33 cellular contexts compared by ENCODE assay signal in genomic region chr5:81017320-81017719, GRCh38. TPM values are rescaled to one million over a fixed set of nuclear protein-coding genes. Genes with fewer than 3 reads are reported as not detected.
DNase-seq lines count a peak whose midpoint lies in the region; ATAC-seq and TF ChIP-seq lines count a peak whose summit lies in the region.
"Had no signal": no experiment of that assay in that cellular context is flagged by ENCODE, and none has a peak within 500 bp of the region (broad histone marks: within the 10 kb centered on the region; RNA-seq: fewer than 3 reads in every experiment).

No MANE protein-coding gene starts in this region.

- no peak overlapping the region for H3K4me3 Mint-ChIP-seq in activated CD4-positive, alpha-beta T cell treated with anti-CD3 and anti-CD28 coated beads, Interleukin-2, amount 10 ng/mL, durations not matched to agents 7 days and 5 days
- no peak overlapping the region for H3K4me3 Mint-ChIP-seq in CD4-positive, alpha-beta T cell
- no peak overlapping the region for H3K4me3 Mint-ChIP-seq in activated CD8-positive, alpha-beta T cell treated with anti-CD3 and anti-CD28 coated beads, Interleukin-2, amount 10 ng/mL, durations not matched to agents 7 days and 5 days
- peak overlapping the region in 6 of 10 donors; percentile 16 to 58 (median 35) for H3K4me3 Mint-ChIP-seq in naive thymus-derived CD8-positive, alpha-beta T cell
- H3K4me3 Mint-ChIP-seq in CD14-positive monocyte = no peak overlapping the region
- H3K4me3 Mint-ChIP-seq: activated naive CD8-positive, alpha-beta T cell treated with anti-CD3 and anti-CD28 coated beads, Interleukin-2, amount 10 ng/mL, durations not matched to agents 7 days and 5 days; IgD-negative memory B cell; natural killer cell treated with Interleukin-12 subunit alpha and Interleukin-12 subunit beta and Interleukin-15 and Interleukin-18, amount 100 ng/mL, for 72 hours; stimulated activated naive B cell treated with anti-CD40 and anti-IgM and Interleukin-4, amounts not matched to agents 10 μg/mL and 1 μg/mL and 100 μg/mL, for 72 hours had no signal

- H3K27ac ChIP-seq in CD4-positive, alpha-beta T cell (ENCODE audit: low read depth, low read length) = no peak overlapping the region
- H3K27ac ChIP-seq: A549, epithelial cell of prostate, Peyer's patch, psoas muscle, testis, VCaP had no signal

- POLR2A ChIA-PET in activated CD4-positive, alpha-beta T cell treated with anti-CD3 and anti-CD28 coated beads, Interleukin-2, amount 10 ng/mL, durations not matched to agents 7 days and 5 days (lab: Charles Lee) = no interaction called here
- POLR2A ChIA-PET in CD4-positive, alpha-beta T cell (lab: Charles Lee) = interaction anchor here (2.1 kb wide), 1 partner anchor 10 kb away, joined by 14 read pairs; no protein-coding TSS in a partner anchor
- POLR2A ChIA-PET in activated CD8-positive, alpha-beta T cell treated with anti-CD3 and anti-CD28 coated beads, Interleukin-2, amount 10 ng/mL, durations not matched to agents 7 days and 5 days (lab: Charles Lee) = interaction anchor here (1.0 to 1.3 kb wide), 3 partner anchors 9 to 1033 kb away, joined by 3 to 5 read pairs (median 4); no protein-coding TSS in a partner anchor
- POLR2A ChIA-PET in naive thymus-derived CD8-positive, alpha-beta T cell (lab: Charles Lee) = interaction anchor here (3.1 kb wide), 1 partner anchor 10 kb away, joined by 11 read pairs; no protein-coding TSS in a partner anchor

- CTCF ChIA-PET in activated CD4-positive, alpha-beta T cell treated with anti-CD3 and anti-CD28 coated beads, Interleukin-2, amount 10 ng/mL, durations not matched to agents 7 days and 5 days (lab: Charles Lee) = interaction anchor here (0.6 to 1.2 kb wide), 4 partner anchors 9 to 134 kb away, joined by 3 read pairs; no protein-coding TSS in a partner anchor
- CTCF ChIA-PET in CD4-positive, alpha-beta T cell (lab: Charles Lee) = interaction anchor here (0.6 to 0.8 kb wide), 2 partner anchors 10 to 14 kb away, joined by 3 read pairs; no protein-coding TSS in a partner anchor
- CTCF ChIA-PET in activated CD8-positive, alpha-beta T cell treated with anti-CD3 and anti-CD28 coated beads, Interleukin-2, amount 10 ng/mL, durations not matched to agents 7 days and 5 days (lab: Charles Lee) = interaction anchor here (1.8 to 2.2 kb wide), 2 partner anchors 10 to 91 kb away, joined by 8 read pairs; no protein-coding TSS in a partner anchor

- H3K9me3 Mint-ChIP-seq in activated CD4-positive, alpha-beta T cell treated with anti-CD3 and anti-CD28 coated beads, Interleukin-2, amount 10 ng/mL, durations not matched to agents 7 days and 5 days = peaks cover 5% of the 10 kb centered on the region
- H3K9me3 Mint-ChIP-seq in CD4-positive, alpha-beta T cell = no peaks in the 10 kb centered on the region
- H3K9me3 Mint-ChIP-seq in activated CD8-positive, alpha-beta T cell treated with anti-CD3 and anti-CD28 coated beads, Interleukin-2, amount 10 ng/mL, durations not matched to agents 7 days and 5 days (ENCODE audit: insufficient read depth) = no peaks in the 10 kb centered on the region
- peaks cover 0 to 9% (median 0%) of the 10 kb centered on the region in 9 donors for H3K9me3 Mint-ChIP-seq in naive thymus-derived CD8-positive, alpha-beta T cell
- peaks cover 0 to 3% (median 2%) of the 10 kb centered on the region in 7 donors for H3K9me3 Mint-ChIP-seq in CD14-positive monocyte
- H3K9me3 Mint-ChIP-seq: CD8-positive, alpha-beta memory T cell; natural killer cell treated with Interleukin-12 subunit alpha and Interleukin-12 subunit beta and Interleukin-15 and Interleukin-18, amount 100 ng/mL, for 72 hours had no signal

- H3K4me1 Mint-ChIP-seq in activated CD4-positive, alpha-beta T cell treated with anti-CD3 and anti-CD28 coated beads, Interleukin-2, amount 10 ng/mL, durations not matched to agents 7 days and 5 days = peaks cover 49% of the 10 kb centered on the region
- H3K4me1 Mint-ChIP-seq in CD4-positive, alpha-beta T cell (ENCODE audit: low read depth) = peaks cover 90% of the 10 kb centered on the region
- peaks cover 39% of the 10 kb centered on the region for H3K4me1 Mint-ChIP-seq in activated CD8-positive, alpha-beta T cell treated with anti-CD3 and anti-CD28 coated beads, Interleukin-2, amount 10 ng/mL, durations not matched to agents 7 days and 5 days (ENCODE audit: low read depth)
- H3K4me1 Mint-ChIP-seq in naive thymus-derived CD8-positive, alpha-beta T cell = peaks cover 52 to 88% (median 76%) of the 10 kb centered on the region in 4 donors
- H3K4me1 Mint-ChIP-seq in CD14-positive monocyte = no peaks in the 10 kb centered on the region
- H3K4me1 Mint-ChIP-seq: IgD-negative memory B cell; stimulated activated naive B cell treated with anti-CD40 and anti-IgM and Interleukin-4, amounts not matched to agents 10 μg/mL and 1 μg/mL and 100 μg/mL, for 72 hours had no signal

- ATAC-seq in CD4-positive, alpha-beta T cell (ENCODE audit: poor library complexity) = no peak
- ATAC-seq in activated CD8-positive, alpha-beta T cell treated with anti-CD3 and anti-CD28 coated beads, Interleukin-2, amount 10 ng/mL, durations not matched to agents 7 days and 5 days = no peak
- no peak for ATAC-seq in naive thymus-derived CD8-positive, alpha-beta T cell
- ATAC-seq in HG03565 (IDR thresholded peaks at IDR 0.05; ENCODE audit: unreplicated experiment) = no peak
- ATAC-seq: A549; left cardiac atrium; natural killer cell treated with Interleukin-12 subunit alpha and Interleukin-12 subunit beta and Interleukin-15 and Interleukin-18, amount 100 ng/mL, for 72 hours; psoas muscle; sciatic nerve; stimulated activated naive B cell treated with anti-CD40 and anti-IgM and Interleukin-4, amounts not matched to agents 10 μg/mL and 1 μg/mL and 100 μg/mL, for 72 hours had no signal

- no peaks in the 10 kb centered on the region for H3K27me3 Mint-ChIP-seq in activated CD4-positive, alpha-beta T cell treated with anti-CD3 and anti-CD28 coated beads, Interleukin-2, amount 10 ng/mL, durations not matched to agents 7 days and 5 days
- no peaks in the 10 kb centered on the region for H3K27me3 Mint-ChIP-seq in CD4-positive, alpha-beta T cell
- no peaks in the 10 kb centered on the region for H3K27me3 Mint-ChIP-seq in activated CD8-positive, alpha-beta T cell treated with anti-CD3 and anti-CD28 coated beads, Interleukin-2, amount 10 ng/mL, durations not matched to agents 7 days and 5 days (ENCODE audit: low read depth)
- H3K27me3 Mint-ChIP-seq in naive thymus-derived CD8-positive, alpha-beta T cell = no peaks in the 10 kb centered on the region
- H3K27me3 Mint-ChIP-seq in CD14-positive monocyte (ENCODE audit: low read depth in 3 of 3) = peaks cover 4 to 6% (median 4%) of the 10 kb centered on the region in 3 donors
- H3K27me3 Mint-ChIP-seq: activated naive CD8-positive, alpha-beta T cell treated with anti-CD3 and anti-CD28 coated beads, Interleukin-2, amount 10 ng/mL, durations not matched to agents 7 days and 5 days had no signal

- H3K36me3 Mint-ChIP-seq in activated CD4-positive, alpha-beta T cell treated with anti-CD3 and anti-CD28 coated beads, Interleukin-2, amount 10 ng/mL, durations not matched to agents 7 days and 5 days (ENCODE audit: low read depth) = peaks cover 6% of the 10 kb centered on the region
- H3K36me3 Mint-ChIP-seq in CD4-positive, alpha-beta T cell (ENCODE audit: low read depth) = peaks cover 5% of the 10 kb centered on the region
- peaks cover 4% of the 10 kb centered on the region for H3K36me3 Mint-ChIP-seq in activated CD8-positive, alpha-beta T cell treated with anti-CD3 and anti-CD28 coated beads, Interleukin-2, amount 10 ng/mL, durations not matched to agents 7 days and 5 days (ENCODE audit: low read depth)
- peaks cover 0 to 3% (median 0%) of the 10 kb centered on the region in 3 donors for H3K36me3 Mint-ChIP-seq in naive thymus-derived CD8-positive, alpha-beta T cell
- no peaks in the 10 kb centered on the region for H3K36me3 Mint-ChIP-seq in CD14-positive monocyte
- H3K36me3 Mint-ChIP-seq: IgD-negative memory B cell; natural killer cell treated with Interleukin-12 subunit alpha and Interleukin-12 subunit beta and Interleukin-15 and Interleukin-18, amount 100 ng/mL, for 72 hours; stimulated activated naive B cell treated with anti-CD40 and anti-IgM and Interleukin-4, amounts not matched to agents 10 μg/mL and 1 μg/mL and 100 μg/mL, for 72 hours had no signal

- intact Hi-C loops in CD4-positive, alpha-beta T cell (cut with DNase I, micrococcal nuclease) = no loop called here
- intact Hi-C loops in CD14-positive monocyte (cut with micrococcal nuclease) = no loop called here

- no peak for DNase-seq in activated CD4-positive, alpha-beta T cell treated with anti-CD3 and anti-CD28 coated beads, Interleukin-2, amount 10 ng/mL, durations not matched to agents 7 days and 5 days
- DNase-seq in activated CD4-positive, alpha-beta T cell treated with anti-CD3 and anti-CD28 coated beads, Interleukin-2, amount 50 U/mL, for 48 hours = no peak
- no peak for DNase-seq in CD4-positive, alpha-beta T cell
- no peak for DNase-seq in activated CD8-positive, alpha-beta T cell treated with anti-CD3 and anti-CD28 coated beads, Interleukin-2, amount 10 ng/mL, durations not matched to agents 7 days and 5 days
- no peak for DNase-seq in naive thymus-derived CD8-positive, alpha-beta T cell
- DNase-seq in CD14-positive monocyte (ENCODE audit: low spot score) (no peak), COLO668 (lab: John Stamatoyannopoulos, UW; ENCODE audit: unreplicated experiment) (no peak)
- DNase-seq: activated naive CD8-positive, alpha-beta T cell treated with anti-CD3 and anti-CD28 coated beads, Interleukin-2, amount 10 ng/mL, durations not matched to agents 7 days and 5 days; AML-193; CD8-positive, alpha-beta memory T cell; central memory CD4-positive, alpha-beta T cell; cortex of kidney; DMS 273 treated with DMSO at 0.1 percent for 48 hours; effector memory CD4-positive, alpha-beta T cell; hypothalamus; left cardiac atrium; NCI-H1694 treated with DMSO at 0.1 percent for 48 hours; NCI-H446; NCI-H774; Peyer's patch; psoas muscle; SHP77; stimulated activated CD4-positive, alpha-beta T cell treated with anti-CD3 and anti-CD28 coated beads, Interleukin-12 subunit alpha, Interleukin-12 subunit beta, amount 100 ng/mL, for 4 hours; stimulated activated naive B cell treated with anti-CD40 and anti-IgM and Interleukin-4, amounts not matched to agents 10 μg/mL and 1 μg/mL and 100 μg/mL, for 72 hours; T1000; testis had no signal

- H3K9me3 ChIP-seq in CD4-positive, alpha-beta T cell (ENCODE audit: control insufficient read depth, low read length) = no peaks in the 10 kb centered on the region
- H3K9me3 ChIP-seq: A549, Peyer's patch, psoas muscle, testis had no signal

- H3K27ac Mint-ChIP-seq in activated CD4-positive, alpha-beta T cell treated with anti-CD3 and anti-CD28 coated beads, Interleukin-2, amount 10 ng/mL, durations not matched to agents 7 days and 5 days = peak overlapping the region; percentile 4
- peak overlapping the region; percentile 85 for H3K27ac Mint-ChIP-seq in CD4-positive, alpha-beta T cell
- H3K27ac Mint-ChIP-seq in activated CD8-positive, alpha-beta T cell treated with anti-CD3 and anti-CD28 coated beads, Interleukin-2, amount 10 ng/mL, durations not matched to agents 7 days and 5 days = peak overlapping the region; percentile 14
- H3K27ac Mint-ChIP-seq in naive thymus-derived CD8-positive, alpha-beta T cell = peak overlapping the region; percentile 11 to 97 (median 44)
- H3K27ac Mint-ChIP-seq in CD14-positive monocyte = no peak overlapping the region
- H3K27ac Mint-ChIP-seq: activated naive CD8-positive, alpha-beta T cell treated with anti-CD3 and anti-CD28 coated beads, Interleukin-2, amount 10 ng/mL, durations not matched to agents 7 days and 5 days; IgD-negative memory B cell; natural killer cell treated with Interleukin-12 subunit alpha and Interleukin-12 subunit beta and Interleukin-15 and Interleukin-18, amount 100 ng/mL, for 72 hours; stimulated activated naive B cell treated with anti-CD40 and anti-IgM and Interleukin-4, amounts not matched to agents 10 μg/mL and 1 μg/mL and 100 μg/mL, for 72 hours had no signal

- TF ChIP-seq CTCF in CD4-positive, alpha-beta T cell (IDR thresholded peaks at IDR 0.05) = no peak
- TF ChIP-seq CTCF in CD14-positive monocyte (IDR thresholded peaks at IDR 0.05) = no peak

- no peaks in the 10 kb centered on the region for H3K27me3 ChIP-seq in CD4-positive, alpha-beta T cell (ENCODE audit: control insufficient read depth, insufficient read depth, low read length)
- H3K27me3 ChIP-seq: Peyer's patch, testis had no signal

RNA-seq across cellular contexts. Expression of gene RASGRF2, which starts 57.2 kb away (rescaled TPM):
- 1 to 10 TPM; 7.5 to 7.8 TPM for total RNA-seq in activated CD4-positive, alpha-beta T cell treated with anti-CD3 and anti-CD28 coated beads, Interleukin-2, amount 10 ng/mL, durations not matched to agents 7 days and 5 days
- 10 to 100 TPM; 21.9 to 24.9 TPM for total RNA-seq in CD4-positive, alpha-beta T cell
- total RNA-seq in activated CD8-positive, alpha-beta T cell treated with anti-CD3 and anti-CD28 coated beads, Interleukin-2, amount 10 ng/mL, durations not matched to agents 7 days and 5 days = 10 to 100 TPM; 10.0 to 11.6 TPM
- total RNA-seq in naive thymus-derived CD8-positive, alpha-beta T cell = 10 to 100 TPM; 35.2 to 35.9 TPM
- 10 to 100 TPM in 2 of 3 donors, 1 to 10 TPM in 1; 8.3 to 21.7 (median 13.7) TPM for polyA plus RNA-seq in naive thymus-derived CD8-positive, alpha-beta T cell
- under 1 TPM in 1 of 2 donors, not detected in 1; 0.02 TPM for polyA plus RNA-seq in CD14-positive monocyte

Comparison
In these comparisons a context has a peak if more than half of its experiments do, and no peak if none do; other contexts are left out.
1. H3K27ac Mint-ChIP-seq: peak in activated CD4-positive, alpha-beta T cell treated with anti-CD3 and anti-CD28 coated beads, Interleukin-2, amount 10 ng/mL, durations not matched to agents 7 days and 5 days (single experiment), CD4-positive, alpha-beta T cell (single experiment), activated CD8-positive, alpha-beta T cell treated with anti-CD3 and anti-CD28 coated beads, Interleukin-2, amount 10 ng/mL, durations not matched to agents 7 days and 5 days (single experiment) and naive thymus-derived CD8-positive, alpha-beta T cell (10 of 10); none in CD14-positive monocyte (0 of 7).
2. H3K4me3 Mint-ChIP-seq: peak in naive thymus-derived CD8-positive, alpha-beta T cell (6 of 10); none in activated CD4-positive, alpha-beta T cell treated with anti-CD3 and anti-CD28 coated beads, Interleukin-2, amount 10 ng/mL, durations not matched to agents 7 days and 5 days (single experiment), CD4-positive, alpha-beta T cell (single experiment), activated CD8-positive, alpha-beta T cell treated with anti-CD3 and anti-CD28 coated beads, Interleukin-2, amount 10 ng/mL, durations not matched to agents 7 days and 5 days (single experiment) and CD14-positive monocyte (0 of 2).